10 cellular contexts compared by ENCODE assay signal in the genomic region with DNA sequence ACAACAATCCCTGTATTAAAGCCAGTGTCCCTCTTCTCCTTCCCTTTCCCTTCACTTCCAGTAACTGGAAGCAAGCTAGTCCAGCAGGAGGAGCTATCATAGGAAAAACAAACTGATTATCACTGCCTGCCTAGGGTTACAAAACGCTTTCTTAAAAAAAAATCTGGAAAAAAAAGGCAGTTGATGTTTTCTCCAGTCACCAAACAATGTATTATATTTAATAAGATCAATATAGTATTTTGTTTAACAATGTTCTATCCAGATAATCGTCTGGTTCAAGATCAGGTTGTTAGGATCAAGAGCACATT.
DNase-seq lines count a peak whose midpoint lies in the region; ATAC-seq, FAIRE-seq and TF ChIP-seq lines count a peak whose summit lies in the region.
"Had no signal": no experiment of that assay in that cellular context is flagged by ENCODE, and none has a peak within 500 bp of the region (broad histone marks: within the 10 kb centered on the region; RNA-seq: fewer than 3 reads in every experiment).

No MANE protein-coding gene starts in this region.

- H2BK5ac ChIP-seq in mesendoderm (ENCODE audit: low read length): no peak overlapping the region

- CTCF ChIA-PET in AG04449 (lab: Yijun Ruan, JAX): interaction anchor here (1.1 to 4.3 kb wide), 8 partner anchors 9 to 785 kb away, joined by 3 to 17 read pairs (median 6); no protein-coding TSS in a partner anchor

- H3K4me1 ChIP-seq in mesendoderm (ENCODE audit: control insufficient read depth, low read depth, low read length): no peaks in the 10 kb centered on the region

- H3K4me3 ChIP-seq in AG04449 (ENCODE audit: low read depth, low read length) (no peak overlapping the region), mesendoderm (ENCODE audit: low read length) (no peak overlapping the region)

- no peak overlapping the region for H3K27ac ChIP-seq in mesendoderm (ENCODE audit: low read depth, low read length)

- no CpG with 5 or more reads among the region's 2 CpGs for WGBS in mesendoderm (ENCODE audit: extremely low coverage, insufficient coverage, low lambda C conversion rate)

- no peak overlapping the region for H4K5ac ChIP-seq in mesendoderm (ENCODE audit: low read length)

- H2AK5ac ChIP-seq in mesendoderm (ENCODE audit: low read length): no peak overlapping the region

- H3K79me2 ChIP-seq in mesendoderm (ENCODE audit: control insufficient read depth, insufficient read depth, low read length): no peaks in the 10 kb centered on the region

- H3K23ac ChIP-seq in mesendoderm (ENCODE audit: low read length): no peak overlapping the region

- no peaks in the 10 kb centered on the region for H3K27me3 ChIP-seq in mesendoderm (ENCODE audit: insufficient read depth, low read length, poor library complexity)

- H3K56ac ChIP-seq in mesendoderm (ENCODE audit: low read length): no peak overlapping the region

- no peak for FAIRE-seq in GM12892 (lab: Jason Lieb, UNC)
- FAIRE-seq: islet of Langerhans had no signal

- no peak for ATAC-seq in GM21515 (IDR thresholded peaks at IDR 0.05; ENCODE audit: unreplicated experiment)
- no peak for ATAC-seq in esophagus mucosa

- TF ChIP-seq POLR2A in GM12892 (IDR thresholded peaks at IDR 0.05; ENCODE audit: low read depth, low read length): no peak

- H3K4ac ChIP-seq in mesendoderm (ENCODE audit: low read depth, low read length): no peak overlapping the region

- POLR2A ChIA-PET in AG04449 (lab: Yijun Ruan, JAX): no interaction called here

- peak; percentile 32 for TF ChIP-seq CTCF in AG04449 (IDR thresholded peaks at IDR 0.05; ENCODE audit: insufficient read depth, low read length, missing control alignments)
- TF ChIP-seq CTCF in LNCAP (IDR thresholded peaks at IDR 0.05): peak; percentile 51

- H3K36me3 ChIP-seq in mesendoderm (ENCODE audit: control insufficient read depth, insufficient read depth, low read length): peaks cover 2% of the 10 kb centered on the region

- no peak overlapping the region for H3K18ac ChIP-seq in mesendoderm (ENCODE audit: low read length)

- H2BK120ac ChIP-seq in mesendoderm (ENCODE audit: low read depth, low read length): no peak overlapping the region

- no peaks in the 10 kb centered on the region for H3K79me1 ChIP-seq in mesendoderm (ENCODE audit: low read length)

- H3K9ac ChIP-seq in mesendoderm (ENCODE audit: low read length): no peak overlapping the region

- no peak overlapping the region for H3K4me2 ChIP-seq in mesendoderm (ENCODE audit: low read length)

- no peak overlapping the region for H2BK15ac ChIP-seq in mesendoderm (replicated peaks; ENCODE audit: low read depth)

- DNase-seq in AG04449 (ENCODE audit: low read depth, low spot score): no peak
- peak; percentile 73 for DNase-seq in dermis blood vessel endothelial cell
- peak; percentile 62 for DNase-seq in mesendoderm
- no peak for DNase-seq in iPS-NIHi7 (ENCODE audit: extremely low spot score)
- DNase-seq in GM12892 (ENCODE audit: insufficient read length): no peak
- DNase-seq: NCI-H345 had no signal

- H4K8ac ChIP-seq in mesendoderm (ENCODE audit: low read depth, low read length): no peak overlapping the region

Comparison
In these comparisons a context has a peak if more than half of its experiments do, and no peak if none do; other contexts are left out.
1. DNase-seq: peak in dermis blood vessel endothelial cell (single experiment) and mesendoderm (single experiment); none in AG04449 (single experiment), iPS-NIHi7 (single experiment) and GM12892 (single experiment).